ENCODE assay signal across 23 cellular contexts in the genomic region with DNA sequence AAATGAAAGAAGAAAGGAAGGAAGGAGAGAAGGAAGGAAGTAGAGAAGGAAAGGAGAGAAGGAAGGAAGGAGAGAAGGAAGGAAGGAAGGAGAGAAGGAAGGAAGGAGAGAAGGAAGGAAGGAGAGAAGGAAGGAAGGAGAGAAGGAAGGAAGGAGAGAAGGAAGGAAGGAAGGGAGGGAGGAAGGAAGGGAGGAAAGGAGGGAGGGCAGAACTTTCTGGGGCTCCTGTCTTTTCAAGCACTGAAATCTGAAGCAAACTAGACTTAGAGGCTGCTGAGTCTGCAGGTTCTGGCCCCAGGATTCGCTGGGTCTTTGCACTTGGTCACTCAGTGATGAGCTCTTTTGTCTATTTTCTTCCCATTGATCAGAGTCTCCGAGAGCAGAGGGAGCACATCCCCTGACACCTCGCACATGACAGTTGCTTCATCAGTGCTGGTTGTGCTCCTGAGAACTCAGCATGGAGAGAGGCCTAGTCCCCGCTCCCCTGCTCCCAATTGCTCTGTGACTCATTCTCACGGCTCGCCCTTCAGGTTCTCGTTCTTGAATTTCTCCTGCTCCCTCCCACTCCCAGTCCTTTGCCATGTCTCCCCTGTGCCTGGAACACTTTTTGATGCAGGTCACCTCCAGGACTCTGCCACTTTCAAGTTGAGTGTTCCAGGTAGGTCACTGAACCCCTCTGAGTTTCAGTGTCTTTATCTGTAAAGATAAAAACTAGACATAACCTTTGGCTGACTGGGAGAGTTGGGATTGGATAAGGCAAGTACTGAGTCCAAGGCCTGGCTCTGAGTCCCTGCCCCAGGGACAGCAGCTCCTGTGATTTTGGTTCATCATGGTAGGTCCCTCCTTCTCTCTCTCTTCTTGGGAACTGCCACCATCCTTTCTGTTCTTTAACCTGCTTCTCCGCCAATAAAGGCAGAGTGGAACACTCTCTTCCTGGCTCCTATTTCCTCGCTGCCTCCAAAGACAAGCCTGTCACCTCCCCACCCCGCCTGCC. TPM values are rescaled to one million over a fixed set of nuclear protein-coding genes. Genes with fewer than 3 reads are reported as not detected.
DNase-seq lines count a peak whose midpoint lies in the region; ATAC-seq, FAIRE-seq and TF ChIP-seq lines count a peak whose summit lies in the region.
"Had no signal": no experiment of that assay in that cellular context is flagged by ENCODE, and none has a peak within 500 bp of the region (broad histone marks: within the 10 kb centered on the region; RNA-seq: fewer than 3 reads in every experiment).

No MANE protein-coding gene starts in this region.

- ATAC-seq in A549 (no peak), K562 (no peak), psoas muscle (peak; percentile 53 to 69 (median 60)), HG03095 (IDR thresholded peaks at IDR 0.05; ENCODE audit: unreplicated experiment) (no peak)
- ATAC-seq: activated CD8-positive, alpha-beta memory T cell treated with anti-CD3 and anti-CD28 coated beads, Interleukin-2, amount 10 ng/mL, durations not matched to agents 7 days and 5 days; activated T-helper 17 cell treated with anti-CD3 and anti-CD28 coated beads, Interleukin-2, amount 50 U/mL, for 72 hours had no signal

- H3F3A ChIP-seq in MM.1S (ENCODE audit: insufficient read depth, low read length): no peaks in the 10 kb centered on the region

- no peak overlapping the region for H3K4me3 ChIP-seq in A549
- H3K4me3 ChIP-seq in K562: no peak overlapping the region
- H3K4me3 ChIP-seq in right atrium auricular region: no peak overlapping the region
- no peak overlapping the region for H3K4me3 ChIP-seq in psoas muscle
- no peak overlapping the region for H3K4me3 ChIP-seq in ovary
- H3K4me3 ChIP-seq in MM.1S (ENCODE audit: low read length): no peak overlapping the region
- H3K4me3 ChIP-seq in HAP-1: no peak overlapping the region
- H3K4me3 ChIP-seq: BLaER1, vagina had no signal

- H3K27me3 ChIP-seq in K562 (ENCODE audit: control insufficient read depth in 2 of 2, insufficient read depth in 2 of 2, low read length in 2 of 2) (peaks cover 0 to 7% of the 10 kb centered on the region in 2 experiments; a peak in 2 of 5 replicates), right atrium auricular region (no peaks in the 10 kb centered on the region), psoas muscle (ENCODE audit: insufficient read depth in 3 of 3, low read length in 2 of 3) (no peaks in the 10 kb centered on the region), ovary (no peaks in the 10 kb centered on the region), MM.1S (replicated peaks; ENCODE audit: insufficient read depth, low read length) (no peaks in the 10 kb centered on the region), HAP-1 (ENCODE audit: low read depth) (no peaks in the 10 kb centered on the region)
- H3K27me3 ChIP-seq: BLaER1, vagina had no signal

- TF ChIP-seq POLR2A in A549 (IDR thresholded peaks at IDR 0.05; ENCODE audit: low read length) (no peak), K562 (conservative IDR thresholded peaks at IDR 0.05) (no peak), ovary (IDR thresholded peaks at IDR 0.05) (no peak)

- POLR2A ChIA-PET in A549 (lab: Yijun Ruan, JAX) (no interaction called here), K562 (lab: Yijun Ruan, JAX) (no interaction called here)

- TF ChIP-seq RAD21 in A549 (conservative IDR thresholded peaks at IDR 0.05 in 1 of 2, IDR thresholded peaks at IDR 0.05 in 1 of 2) (no peak), K562 (CRISPR knock-in tag; conservative IDR thresholded peaks at IDR 0.05 in 1 of 2, IDR thresholded peaks at IDR 0.05 in 1 of 2) (no peak)

- H4K20me1 ChIP-seq in K562 (replicated peaks; ENCODE audit: control insufficient read depth, insufficient read depth, low read length) (no peaks in the 10 kb centered on the region), MM.1S (ENCODE audit: insufficient read depth, low read length) (no peaks in the 10 kb centered on the region)
- H4K20me1 ChIP-seq: BLaER1 had no signal

- no peaks in the 10 kb centered on the region for H3K9me1 ChIP-seq in K562 (ENCODE audit: control insufficient read depth, insufficient read depth, low read length)

- no peak for DNase-seq in A549 (ENCODE audit: low read depth in 1 of 2, low spot score in 1 of 2)
- no peak for DNase-seq in K562 (ENCODE audit: extremely low read depth in 1 of 4, low spot score in 3 of 4)
- DNase-seq in right atrium auricular region (ENCODE audit: low spot score): peak; percentile 78
- peak; percentile 67 to 81 for DNase-seq in psoas muscle
- DNase-seq in ovary: no peak
- no peak for DNase-seq in MM.1S
- no peak for DNase-seq in HAP-1 (ENCODE audit: low spot score in 2 of 2)
- DNase-seq: activated CD4-positive, alpha-beta T cell treated with anti-CD3 and anti-CD28 coated beads for 48 hours; activated CD8-positive, alpha-beta memory T cell treated with anti-CD3 and anti-CD28 coated beads, Interleukin-2, amount 10 ng/mL, durations not matched to agents 7 days and 5 days; activated naive CD8-positive, alpha-beta T cell treated with anti-CD3 and anti-CD28 coated beads for 36 hours; Caco-2; foreskin fibroblast; NCI-H69; stimulated activated CD8-positive, alpha-beta memory T cell treated with anti-CD3 and anti-CD28 coated beads, Interleukin-4, amount 100 ng/mL, for 48 hours had no signal

- no TSS peak for BruUV-seq in K562 (replicated peaks; lab: Mats Ljungman, UMichigan)

- H3K9me3 ChIP-seq in A549: no peaks in the 10 kb centered on the region
- no peaks in the 10 kb centered on the region for H3K9me3 ChIP-seq in K562 (replicated peaks; ENCODE audit: control insufficient read depth, insufficient read depth, low read depth, low read length)
- no peaks in the 10 kb centered on the region for H3K9me3 ChIP-seq in right atrium auricular region
- no peaks in the 10 kb centered on the region for H3K9me3 ChIP-seq in psoas muscle
- no peaks in the 10 kb centered on the region for H3K9me3 ChIP-seq in ovary
- no peaks in the 10 kb centered on the region for H3K9me3 ChIP-seq in MM.1S (replicated peaks; ENCODE audit: insufficient read depth, low read length)
- no peaks in the 10 kb centered on the region for H3K9me3 ChIP-seq in HAP-1
- H3K9me3 ChIP-seq: BLaER1, Caco-2, vagina had no signal

- in situ Hi-C loops in K562 (cut with MboI): no loop called here
- in situ Hi-C loops in HAP-1 (cut with MboI; ENCODE audit: low sequenced_read_pairs): no loop called here

- H3K9me2 ChIP-seq in MM.1S (replicated peaks; ENCODE audit: insufficient read depth, low read length): no peaks in the 10 kb centered on the region

- H2AFZ ChIP-seq in K562 (ENCODE audit: low read depth, low read length): no peak overlapping the region
- no peak overlapping the region for H2AFZ ChIP-seq in MM.1S (ENCODE audit: low read length)

- intact Hi-C loops in K562 (cut with micrococcal nuclease) (no loop called here), psoas muscle (cut with DNase I) (loop anchor here (1.0 to 5.0 kb wide), 4 partner anchors 78 to 358 kb away; no protein-coding TSS in a partner anchor), ovary (cut with DNase I) (no loop called here)

- H3K9ac ChIP-seq in K562 (ENCODE audit: insufficient read depth in 1 of 2, low read depth in 2 of 2, low read length in 2 of 2): no peak overlapping the region
- H3K9ac ChIP-seq in MM.1S (ENCODE audit: low read length): no peak overlapping the region
- H3K9ac ChIP-seq: BLaER1 had no signal

- WGBS in A549 (ENCODE audit: missing lambda C conversion rate): 53% methylated on average over 10 of the region's 10 CpGs
- WGBS in K562 (ENCODE audit: insufficient coverage, low coverage, missing lambda C conversion rate): 33% methylated on average over 9 of the region's 10 CpGs
- WGBS in psoas muscle, 3 donors: 45 to 82% (median 52%) methylated on average over 10 of the region's 10 CpGs
- WGBS in ovary, 3 donors: 81 to 87% (median 84%) methylated on average over 10 of the region's 10 CpGs

- FAIRE-seq in A549 (lab: Jason Lieb, UNC): no peak
- no peak for FAIRE-seq in K562 (lab: Jason Lieb, UNC)
- FAIRE-seq: TTC549 had no signal

- no peak overlapping the region for H3K4me2 ChIP-seq in A549
- no peak overlapping the region for H3K4me2 ChIP-seq in K562 (ENCODE audit: insufficient read depth, low read length)
- no peak overlapping the region for H3K4me2 ChIP-seq in MM.1S (ENCODE audit: low read depth, low read length)
- H3K4me2 ChIP-seq: BLaER1 had no signal

- CTCF ChIA-PET in A549 (lab: Yijun Ruan, JAX) (no interaction called here), K562 (lab: Yijun Ruan, JAX; ENCODE audit: low intra/inter-chr PET ratio) (no interaction called here)

- no peak for TF ChIP-seq EP300 in A549 (IDR thresholded peaks at IDR 0.05)
- TF ChIP-seq EP300 in K562 (IDR thresholded peaks at IDR 0.05; ENCODE audit: low read length): no peak
- TF ChIP-seq EP300 in ovary (IDR thresholded peaks at IDR 0.05): no peak

- H3K36me3 ChIP-seq in K562 (ENCODE audit: control insufficient read depth, insufficient read depth, low read length) (no peaks in the 10 kb centered on the region), right atrium auricular region (no peaks in the 10 kb centered on the region), psoas muscle (ENCODE audit: insufficient read depth in 1 of 2, low read depth in 1 of 2) (no peaks in the 10 kb centered on the region), ovary (no peaks in the 10 kb centered on the region), MM.1S (replicated peaks; ENCODE audit: insufficient read depth, low read length) (no peaks in the 10 kb centered on the region), HAP-1 (replicated peaks) (no peaks in the 10 kb centered on the region)
- H3K36me3 ChIP-seq: BLaER1, vagina had no signal

- TF ChIP-seq CTCF in A549 (IDR thresholded peaks at IDR 0.05): no peak
- no peak for TF ChIP-seq CTCF in K562 (IDR thresholded peaks at IDR 0.05 in 2 of 3, conservative IDR thresholded peaks at IDR 0.05 in 1 of 3; ENCODE audit: insufficient read depth in 2 of 3, low read depth in 1 of 3, low read length in 3 of 3)
- no peak for TF ChIP-seq CTCF in right atrium auricular region (IDR thresholded peaks at IDR 0.05)
- TF ChIP-seq CTCF in psoas muscle (IDR thresholded peaks at IDR 0.05): no peak
- no peak for TF ChIP-seq CTCF in ovary (IDR thresholded peaks at IDR 0.05)
- TF ChIP-seq CTCF in MM.1S (IDR thresholded peaks at IDR 0.05; ENCODE audit: low read length): no peak

- H3K27ac ChIP-seq in A549 (no peak overlapping the region), K562 (ENCODE audit: extremely low read depth, low read depth, low read length) (no peak overlapping the region), right atrium auricular region (peak overlapping the region; percentile 13 to 22), psoas muscle (peak overlapping the region; percentile 97), ovary (no peak overlapping the region), MM.1S (ENCODE audit: low read length) (no peak overlapping the region)
- H3K27ac ChIP-seq: BLaER1, vagina had no signal

- H3K79me2 ChIP-seq in K562 (ENCODE audit: control insufficient read depth, insufficient read depth, low read length) (no peaks in the 10 kb centered on the region), MM.1S (ENCODE audit: low read length) (no peaks in the 10 kb centered on the region)

- H3K4me1 ChIP-seq in A549 (no peaks in the 10 kb centered on the region), K562 (replicated peaks in 1 of 2; ENCODE audit: control insufficient read depth in 2 of 2, insufficient read depth in 2 of 2, low read length in 2 of 2) (peaks cover 5 to 9% of the 10 kb centered on the region in 2 experiments; a peak in 4 of 5 replicates), right atrium auricular region (peaks cover 0 to 42% of the 10 kb centered on the region in 2 donors), psoas muscle (peaks cover 79% of the 10 kb centered on the region), ovary (ENCODE audit: insufficient read depth) (peaks cover 14% of the 10 kb centered on the region), MM.1S (ENCODE audit: low read length) (no peaks in the 10 kb centered on the region), HAP-1 (no peaks in the 10 kb centered on the region)
- H3K4me1 ChIP-seq: Caco-2 had no signal

RNA-seq across cellular contexts. Expression of a gene that starts 55.2 kb away (rescaled TPM):
- not detected in 2 replicates for polyA plus RNA-seq in A549 (2011; rRNA removed)
- not detected in 2 replicates for polyA plus RNA-seq in A549 (2012; cell fraction: cytosol; rRNA removed)
- polyA plus RNA-seq in A549 (2012; cell fraction: nucleus; rRNA removed): not detected in 2 replicates
- polyA plus RNA-seq in A549 (2017; fragmentation: RNase III; extraction: RNeasy Plus Mini Kit Qiagen cat#74134 plus additional on column Dnase treatment): not detected in 3 replicates
- polyA minus RNA-seq in A549 (2011; rRNA and poly(A)+ RNA removed): not detected in 2 replicates
- not detected in 2 replicates for total RNA-seq in K562 (2011; cell fraction: chromatin; rRNA removed; ENCODE audit: low replicate concordance)
- total RNA-seq in K562 (2011; cell fraction: nucleolus; rRNA removed): not detected in 2 replicates
- total RNA-seq in K562 (2011; cell fraction: nucleoplasm; rRNA removed): not detected in 2 replicates
- total RNA-seq in K562 (2014; rRNA removed): not detected in 2 replicates
- not detected in 2 replicates for total RNA-seq in K562 (2014; rRNA removed; fragmentation: Illumina TruSeq; extraction: Trizol)
- total RNA-seq in K562 (2015; rRNA removed; fragmentation: Illumina TruSeq; extraction: Trizol): not detected in 2 replicates
- total RNA-seq in K562 (2021): not detected in 2 replicates
- polyA plus RNA-seq in K562 (2011; rRNA removed): not detected in 2 replicates
- polyA plus RNA-seq in K562 (2011; cell fraction: cytosol; rRNA removed): not detected in 2 replicates
- not detected in 2 replicates for polyA plus RNA-seq in K562 (2011; cell fraction: nucleus; rRNA removed)
- not detected in 2 replicates for polyA plus RNA-seq in K562 (2012)
- polyA plus RNA-seq in K562 (2014; fragmentation: Illumina TruSeq; extraction: Trizol): not detected in 2 replicates
- polyA plus RNA-seq in K562 (2014; fragmentation: Nextera tagmentation; extraction: Ambion mirVana): not detected
- not detected in 2 replicates for polyA plus RNA-seq in K562 (2014; rRNA removed)
- polyA minus RNA-seq in K562 (2011; rRNA and poly(A)+ RNA removed): not detected in 2 replicates
- polyA minus RNA-seq in K562 (2011; cell fraction: cytosol; rRNA and poly(A)+ RNA removed): not detected in 2 replicates
- not detected in 2 replicates for polyA minus RNA-seq in K562 (2011; cell fraction: nucleus; rRNA and poly(A)+ RNA removed)
- not detected for total RNA-seq in right atrium auricular region
- total RNA-seq in psoas muscle: not detected
- not detected for polyA plus RNA-seq in psoas muscle
- total RNA-seq in ovary: not detected
- polyA plus RNA-seq in ovary: not detected
- total RNA-seq: A673; activated CD8-positive, alpha-beta memory T cell treated with anti-CD3 and anti-CD28 coated beads, Interleukin-2, amount 10 ng/mL, durations not matched to agents 7 days and 5 days; activated naive CD8-positive, alpha-beta T cell treated with anti-CD3 and anti-CD28 coated beads for 36 hours; activated T-helper 17 cell treated with anti-CD3 and anti-CD28 coated beads, Interleukin-2, amount 50 U/mL, for 72 hours; Caco-2; kidney epithelial cell; neural crest cell; pulmonary artery endothelial cell; vagina had no signal

Comparison
In these comparisons a context has a peak if more than half of its experiments do, and no peak if none do; other contexts are left out.
1. ATAC-seq: peak in psoas muscle (4 of 4); none in A549 (0 of 2), K562 (single experiment) and HG03095 (single experiment).
2. DNase-seq: peak in right atrium auricular region (single experiment) and psoas muscle (2 of 2); none in A549 (0 of 2), K562 (0 of 4), ovary (0 of 5), MM.1S (single experiment) and HAP-1 (0 of 2).
3. H3K27ac ChIP-seq: peak in right atrium auricular region (2 of 2) and psoas muscle (single experiment); none in A549 (0 of 2), K562 (single experiment), ovary (0 of 2) and MM.1S (single experiment).
4. intact Hi-C loops: an anchor here in psoas muscle (1.0 to 5.0 kb wide); none called in K562 and ovary.